Comparison of ENCODE assay signal across 17 cellular contexts in genomic region chr1:162166934-162167615, GRCh38.
DNase-seq lines count a peak whose midpoint lies in the region; ATAC-seq and TF ChIP-seq lines count a peak whose summit lies in the region.
"Had no signal": no experiment of that assay in that cellular context is flagged by ENCODE, and none has a peak within 500 bp of the region (broad histone marks: within the 10 kb centered on the region; RNA-seq: fewer than 3 reads in every experiment).

No MANE protein-coding gene starts in this region.

- CTCF ChIA-PET in PC-9 (lab: Charles Lee), result no interaction called here
- CTCF ChIA-PET in CD8-positive, alpha-beta T cell (lab: Charles Lee), result no interaction called here

- no peaks in the 10 kb centered on the region for H3K36me3 Mint-ChIP-seq in neural progenitor cell
- no peaks in the 10 kb centered on the region for H3K36me3 Mint-ChIP-seq in CD8-positive, alpha-beta T cell

- H3K27ac Mint-ChIP-seq in neural progenitor cell, result peak overlapping the region; percentile 67
- H3K27ac Mint-ChIP-seq in CD8-positive, alpha-beta T cell, result no peak overlapping the region
- H3K27ac Mint-ChIP-seq: activated CD4-positive, alpha-beta T cell treated with anti-CD3 and anti-CD28 coated beads for 36 hours; T-helper 2 cell treated with Interferon-gamma antibody and Interleukin-4, amounts not matched to agents 5 μg/mL and 100 μg/mL, for 36 hours had no signal

- no peaks in the 10 kb centered on the region for H3K9me3 ChIP-seq in PC-9 (ENCODE audit: insufficient read depth, low read depth)
- no peaks in the 10 kb centered on the region for H3K9me3 ChIP-seq in neural progenitor cell (ENCODE audit: low read depth)
- H3K9me3 ChIP-seq in CD8-positive, alpha-beta T cell (ENCODE audit: low read length), result no peaks in the 10 kb centered on the region
- H3K9me3 ChIP-seq in ovary, result no peaks in the 10 kb centered on the region
- H3K9me3 ChIP-seq: left lung, mucosa of descending colon had no signal

- POLR2A ChIA-PET in PC-9 (lab: Charles Lee; ENCODE audit: unreplicated experiment), result no interaction called here
- POLR2A ChIA-PET in CD8-positive, alpha-beta T cell (lab: Charles Lee), result no interaction called here

- H3K27me3 Mint-ChIP-seq in neural progenitor cell (ENCODE audit: insufficient read depth, low read depth), result peaks cover 2% of the 10 kb centered on the region
- H3K27me3 Mint-ChIP-seq in CD8-positive, alpha-beta T cell (ENCODE audit: low read depth), result peaks cover 27% of the 10 kb centered on the region

- TF ChIP-seq EP300 in ovary (IDR thresholded peaks at IDR 0.05), result no peak

- H3K4me1 Mint-ChIP-seq in neural progenitor cell, result peaks cover 73% of the 10 kb centered on the region
- H3K4me1 Mint-ChIP-seq in CD8-positive, alpha-beta T cell (ENCODE audit: low read depth), result no peaks in the 10 kb centered on the region
- H3K4me1 Mint-ChIP-seq: activated CD4-positive, alpha-beta T cell treated with anti-CD3 and anti-CD28 coated beads for 36 hours had no signal

- ATAC-seq in CD8-positive, alpha-beta T cell, result no peak
- ATAC-seq: activated CD4-positive, alpha-beta T cell treated with anti-CD3 and anti-CD28 coated beads for 36 hours; K562; left lung; mucosa of descending colon had no signal

- H3K36me3 ChIP-seq in PC-9 (ENCODE audit: low read depth), result no peaks in the 10 kb centered on the region
- no peaks in the 10 kb centered on the region for H3K36me3 ChIP-seq in neural progenitor cell
- H3K36me3 ChIP-seq in CD8-positive, alpha-beta T cell (ENCODE audit: insufficient read depth, low read length), result no peaks in the 10 kb centered on the region
- H3K36me3 ChIP-seq in ovary, result no peaks in the 10 kb centered on the region
- H3K36me3 ChIP-seq: left lung had no signal

- TF ChIP-seq POLR2A in ovary (IDR thresholded peaks at IDR 0.05), result no peak

- H2AFZ ChIP-seq in PC-9 (no peak overlapping the region), neural progenitor cell (replicated peaks) (no peak overlapping the region)

- TF ChIP-seq CTCF in PC-9 (conservative IDR thresholded peaks at IDR 0.05) (no peak), neural progenitor cell (IDR thresholded peaks at IDR 0.05) (no peak), ovary (IDR thresholded peaks at IDR 0.05) (no peak)
- TF ChIP-seq CTCF in CD8-positive, alpha-beta T cell (IDR thresholded peaks at IDR 0.05), result no peak

- BruUV-seq in PC-9 (replicated peaks; lab: Mats Ljungman, UMichigan), result no TSS peak

- no peaks in the 10 kb centered on the region for H3K27me3 ChIP-seq in PC-9 (ENCODE audit: insufficient read depth, low read depth)
- H3K27me3 ChIP-seq in neural progenitor cell, result no peaks in the 10 kb centered on the region
- H3K27me3 ChIP-seq in CD8-positive, alpha-beta T cell (ENCODE audit: insufficient read depth, low read length), result no peaks in the 10 kb centered on the region
- H3K27me3 ChIP-seq in ovary, result no peaks in the 10 kb centered on the region
- H3K27me3 ChIP-seq: left lung had no signal

- peaks cover 19% of the 10 kb centered on the region; the same call in 1 of the 2 replicates for H4K20me1 ChIP-seq in PC-9 (ENCODE audit: insufficient read depth)
- H4K20me1 ChIP-seq in neural progenitor cell (ENCODE audit: low read depth), result no peaks in the 10 kb centered on the region

- H3K9me3 Mint-ChIP-seq in neural progenitor cell, result no peaks in the 10 kb centered on the region
- H3K9me3 Mint-ChIP-seq in CD8-positive, alpha-beta T cell, result no peaks in the 10 kb centered on the region
- H3K9me3 Mint-ChIP-seq: T-helper 2 cell treated with Interferon-gamma antibody and Interleukin-4, amounts not matched to agents 5 μg/mL and 100 μg/mL, for 36 hours had no signal

- no peak overlapping the region for H3K9ac ChIP-seq in neural progenitor cell

- H3K4me1 ChIP-seq in PC-9 (replicated peaks; ENCODE audit: insufficient read depth) (peaks cover 29% of the 10 kb centered on the region), neural progenitor cell (peaks cover 62% of the 10 kb centered on the region), ovary (ENCODE audit: insufficient read depth) (no peaks in the 10 kb centered on the region)
- H3K4me1 ChIP-seq in CD8-positive, alpha-beta T cell (ENCODE audit: insufficient read depth, low read length), result no peaks in the 10 kb centered on the region
- H3K4me1 ChIP-seq: left lung had no signal

- 82 to 89% (median 88%) methylated on average over 8 of the region's 8 CpGs for WGBS in ovary, 3 donors

- H3F3A ChIP-seq in PC-9 (ENCODE audit: insufficient read depth, low read depth) (peaks cover 24% of the 10 kb centered on the region), neural progenitor cell (ENCODE audit: low read depth) (peaks cover 46% of the 10 kb centered on the region)

- H3K4me2 ChIP-seq in PC-9, result peak overlapping the region; percentile 16
- H3K4me2 ChIP-seq in neural progenitor cell, result peak overlapping the region; percentile 56

- intact Hi-C loops in PC-9 (cut with micrococcal nuclease; ENCODE audit: unreplicated experiment) (loop anchor here (5.0 kb wide), 1 partner anchor 100 kb away; no protein-coding TSS in a partner anchor), ovary (cut with DNase I) (no loop called here)
- intact Hi-C loops in CD8-positive, alpha-beta T cell (cut with DNase I, micrococcal nuclease), result no loop called here

- no peaks in the 10 kb centered on the region for H3K9me2 ChIP-seq in PC-9 (ENCODE audit: insufficient read depth)

- H3K79me2 ChIP-seq in PC-9 (ENCODE audit: low read depth), result peaks cover 92% of the 10 kb centered on the region
- H3K79me2 ChIP-seq in neural progenitor cell (ENCODE audit: low read depth), result peaks cover 61% of the 10 kb centered on the region

- DNase-seq in DMS79 treated with DMSO at 0.1 percent for 48 hours (lab: John Stamatoyannopoulos, UW) (peak; percentile 49), NCI-H187 (lab: John Stamatoyannopoulos, UW) (peak; percentile 87 to 95), PC-9 (peak in 1 of 2 experiments; percentile 73), neural progenitor cell (ENCODE audit: low spot score) (peak; percentile 18), NCI-H1930 (lab: John Stamatoyannopoulos, UW) (no peak), NCI-H226 (no peak), ovary (no peak)
- DNase-seq in CD8-positive, alpha-beta T cell, result no peak
- DNase-seq: activated CD4-positive, alpha-beta T cell treated with anti-CD3 and anti-CD28 coated beads for 36 hours; activated effector memory CD4-positive, alpha-beta T cell treated with anti-CD3 and anti-CD28 coated beads, Interleukin-2, amount 50 U/mL, for 16 hours; foreskin melanocyte; left lung; mucosa of descending colon; NCI-H2029 had no signal

- H3K27ac ChIP-seq in PC-9 (no peak overlapping the region), neural progenitor cell (peak overlapping the region; percentile 90), ovary (no peak overlapping the region)
- H3K27ac ChIP-seq in CD8-positive, alpha-beta T cell (ENCODE audit: low read depth, low read length), result no peak overlapping the region
- H3K27ac ChIP-seq: HL-60, left lung had no signal

- no peak overlapping the region for H3K4me3 ChIP-seq in PC-9
- H3K4me3 ChIP-seq in neural progenitor cell, result no peak overlapping the region
- no peak overlapping the region for H3K4me3 ChIP-seq in CD8-positive, alpha-beta T cell (ENCODE audit: low read depth, low read length)
- no peak overlapping the region for H3K4me3 ChIP-seq in ovary
- H3K4me3 ChIP-seq: K562, left lung, mucosa of descending colon had no signal

- H3K4me3 Mint-ChIP-seq in neural progenitor cell, result peak overlapping the region; percentile 28
- no peak overlapping the region for H3K4me3 Mint-ChIP-seq in CD8-positive, alpha-beta T cell
- H3K4me3 Mint-ChIP-seq: activated CD4-positive, alpha-beta T cell treated with anti-CD3 and anti-CD28 coated beads for 36 hours; T-helper 2 cell treated with Interferon-gamma antibody and Interleukin-4, amounts not matched to agents 5 μg/mL and 100 μg/mL, for 36 hours had no signal

Comparison
In these comparisons a context has a peak if more than half of its experiments do, and no peak if none do; other contexts are left out.
1. DNase-seq: peak in DMS79 treated with DMSO at 0.1 percent for 48 hours (single experiment), NCI-H187 (2 of 2) and neural progenitor cell (single experiment); none in CD8-positive, alpha-beta T cell (0 of 7), NCI-H1930 (0 of 2), NCI-H226 (single experiment) and ovary (0 of 5).